In the genomic region with DNA sequence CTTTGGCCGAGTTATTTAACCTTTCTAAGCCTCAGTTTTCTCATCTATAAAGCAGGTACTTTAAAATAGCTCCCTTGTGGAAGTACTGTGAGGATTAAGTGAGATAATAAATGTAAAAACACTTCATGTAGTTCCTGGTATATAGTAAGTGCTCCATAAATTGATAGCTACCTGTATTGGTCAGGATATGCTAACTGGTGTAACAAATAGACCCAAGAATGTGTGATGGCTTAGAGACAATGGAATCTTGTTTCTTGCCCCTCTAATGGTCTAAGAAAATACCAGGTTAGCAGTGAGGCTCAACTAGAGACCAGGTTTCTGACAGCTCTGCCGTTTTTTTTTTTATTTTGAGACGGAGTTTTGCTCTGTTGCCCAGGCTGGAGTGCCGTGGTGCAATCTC, we compare ENCODE assay signal across 15 cellular contexts. TPM values are rescaled to one million over a fixed set of nuclear protein-coding genes. Genes with fewer than 3 reads are reported as not detected.
DNase-seq lines count a peak whose midpoint lies in the region; ATAC-seq, FAIRE-seq and TF ChIP-seq lines count a peak whose summit lies in the region.
"Had no signal": no experiment of that assay in that cellular context is flagged by ENCODE, and none has a peak within 500 bp of the region (broad histone marks: within the 10 kb centered on the region; RNA-seq: fewer than 3 reads in every experiment).

No MANE protein-coding gene starts in this region.

- no peak overlapping the region for H3K4me2 ChIP-seq in A549
- H3K4me2 ChIP-seq in endothelial cell of umbilical vein (ENCODE audit: insufficient read depth, low read length): no peak overlapping the region

- peak overlapping the region; percentile 98 for H3K27ac Mint-ChIP-seq in CD4-positive, alpha-beta T cell

- H3K9me1 ChIP-seq in endothelial cell of umbilical vein (replicated peaks; ENCODE audit: control insufficient read depth, extremely low read depth, insufficient read depth, low read length): no peaks in the 10 kb centered on the region

- no peak for TF ChIP-seq POLR2A in A549 (IDR thresholded peaks at IDR 0.05; ENCODE audit: low read length)
- TF ChIP-seq POLR2A in endothelial cell of umbilical vein (IDR thresholded peaks at IDR 0.05; ENCODE audit: low read depth, low read length): no peak
- TF ChIP-seq POLR2A in gastrocnemius medialis (IDR thresholded peaks at IDR 0.05): no peak

- peaks cover 5% of the 10 kb centered on the region for H3K27me3 Mint-ChIP-seq in CD4-positive, alpha-beta T cell

- H3K4me1 ChIP-seq in A549 (peaks cover 78% of the 10 kb centered on the region), endothelial cell of umbilical vein (ENCODE audit: control insufficient read depth, extremely low read depth, insufficient read depth, low read length) (peaks cover 43% of the 10 kb centered on the region), gastrocnemius medialis (peaks cover 38 to 47% of the 10 kb centered on the region in 2 donors)

- no peak for TF ChIP-seq RAD21 in A549 (conservative IDR thresholded peaks at IDR 0.05 in 1 of 2, IDR thresholded peaks at IDR 0.05 in 1 of 2)

- no peak overlapping the region for H3K4me3 ChIP-seq in A549
- no peak overlapping the region for H3K4me3 ChIP-seq in endothelial cell of umbilical vein (replicated peaks in 1 of 3; ENCODE audit: insufficient read depth in 1 of 3, low read depth in 1 of 3, low read length in 3 of 3)
- H3K4me3 ChIP-seq in gastrocnemius medialis: no peak overlapping the region
- H3K4me3 ChIP-seq: BLaER1, MG63 had no signal

- DNase-seq in A549 (ENCODE audit: low read depth in 1 of 2, low spot score in 1 of 2) (no peak), endothelial cell of umbilical vein (ENCODE audit: low read depth, low spot score) (no peak), gastrocnemius medialis (no peak), GDM1 (lab: John Stamatoyannopoulos, UW) (no peak), mucosa of gallbladder (ENCODE audit: low spot score) (no peak)
- no peak for DNase-seq in CD4-positive, alpha-beta T cell
- DNase-seq: caudate nucleus, MG63, NCI-H1694 treated with DMSO at 0.1 percent for 48 hours, NCI-H446 treated with DMSO at 0.1 percent for 48 hours had no signal

- no TSS peak for BruUV-seq in endothelial cell of umbilical vein (replicated peaks; lab: Mats Ljungman, UMichigan)

- intact Hi-C loops in CD4-positive, alpha-beta T cell (cut with DNase I, micrococcal nuclease): loop anchor here in 1 of 2 experiments (2.0 to 5.0 kb wide), 2 partner anchors 25 to 223 kb away; no protein-coding TSS in a partner anchor
- intact Hi-C loops in endothelial cell of umbilical vein (cut with micrococcal nuclease): no loop called here
- intact Hi-C loops in gastrocnemius medialis (cut with DNase I; ENCODE audit: low total_unique reads): no loop called here

- TF ChIP-seq CTCF in A549 (IDR thresholded peaks at IDR 0.05): no peak
- TF ChIP-seq CTCF in CD4-positive, alpha-beta T cell (IDR thresholded peaks at IDR 0.05): no peak
- no peak for TF ChIP-seq CTCF in endothelial cell of umbilical vein (IDR thresholded peaks at IDR 0.05; ENCODE audit: extremely low read depth in 1 of 2, insufficient read depth in 1 of 2, low read depth in 1 of 2, low read length in 2 of 2)
- no peak for TF ChIP-seq CTCF in gastrocnemius medialis (IDR thresholded peaks at IDR 0.05 in 4 of 5, conservative IDR thresholded peaks at IDR 0.05 in 1 of 5)

- H2AFZ ChIP-seq in endothelial cell of umbilical vein (ENCODE audit: low read depth, low read length): no peak overlapping the region

- peaks cover 6% of the 10 kb centered on the region for H3K36me3 Mint-ChIP-seq in CD4-positive, alpha-beta T cell (ENCODE audit: low read depth)

- H3K36me3 ChIP-seq in endothelial cell of umbilical vein (ENCODE audit: control insufficient read depth in 2 of 2, extremely low read depth in 1 of 2, insufficient read depth in 2 of 2, low read length in 2 of 2) (no peaks in the 10 kb centered on the region), gastrocnemius medialis (no peaks in the 10 kb centered on the region)
- H3K36me3 ChIP-seq: BLaER1, MG63 had no signal

- POLR2A ChIA-PET in A549 (lab: Yijun Ruan, JAX) (interaction anchor here (0.7 to 9.7 kb wide), 5 partner anchors 14 to 67 kb away, joined by 3 to 177 read pairs (median 18); no protein-coding TSS in a partner anchor), endothelial cell of umbilical vein (lab: Charles Lee) (no interaction called here)
- POLR2A ChIA-PET in CD4-positive, alpha-beta T cell (lab: Charles Lee): interaction anchor here (3.7 to 18.9 kb wide), 3 partner anchors 20 to 67 kb away, joined by 14 to 668 read pairs (median 74); partner anchors contain the start of gene CCR7

- H4K20me1 ChIP-seq in endothelial cell of umbilical vein (replicated peaks; ENCODE audit: control insufficient read depth, extremely low read depth, insufficient read depth, low read length): no peaks in the 10 kb centered on the region
- H4K20me1 ChIP-seq: BLaER1 had no signal

- H3K9me3 Mint-ChIP-seq in CD4-positive, alpha-beta T cell: no peaks in the 10 kb centered on the region

- H3K4me1 Mint-ChIP-seq in CD4-positive, alpha-beta T cell (ENCODE audit: low read depth): peaks cover 94% of the 10 kb centered on the region

- dilution Hi-C loops in endothelial cell of umbilical vein (cut with MboI; ENCODE audit: extremely low pct_ligation_motif_present, low sequenced_read_pairs): no loop called here

- ATAC-seq in A549 (no peak), gastrocnemius medialis (no peak), HG03097 (IDR thresholded peaks at IDR 0.05; ENCODE audit: low FRiP score, unreplicated experiment) (no peak)
- ATAC-seq in CD4-positive, alpha-beta T cell (ENCODE audit: poor library complexity): no peak

- FAIRE-seq in A549 (lab: Jason Lieb, UNC) (no peak), endothelial cell of umbilical vein (lab: Jason Lieb, UNC) (no peak)
- FAIRE-seq: H1 had no signal

- no peaks in the 10 kb centered on the region for H3K79me2 ChIP-seq in endothelial cell of umbilical vein (ENCODE audit: control insufficient read depth, insufficient read depth, low read length)

- no peak for TF ChIP-seq EP300 in A549 (IDR thresholded peaks at IDR 0.05)

- 95% methylated on average over 4 of the region's 4 CpGs for WGBS in A549 (ENCODE audit: missing lambda C conversion rate)

- H3K27ac ChIP-seq in A549 (peak overlapping the region; percentile 95 to 99), endothelial cell of umbilical vein (ENCODE audit: insufficient read depth, low read depth, low read length) (peak overlapping the region; percentile 70), gastrocnemius medialis (peak overlapping the region; percentile 49 to 80 (median 69))
- H3K27ac ChIP-seq in CD4-positive, alpha-beta T cell (ENCODE audit: low read depth, low read length): no peak overlapping the region

- H3K27me3 ChIP-seq in CD4-positive, alpha-beta T cell (ENCODE audit: control insufficient read depth, insufficient read depth, low read length): no peaks in the 10 kb centered on the region
- H3K27me3 ChIP-seq in endothelial cell of umbilical vein (ENCODE audit: control insufficient read depth in 2 of 2, insufficient read depth in 2 of 2, low read length in 2 of 2) (peaks cover 0 to 3% of the 10 kb centered on the region in 2 experiments), gastrocnemius medialis (no peaks in the 10 kb centered on the region)
- H3K27me3 ChIP-seq: BLaER1, MG63 had no signal

- H3K9me3 ChIP-seq in A549 (no peaks in the 10 kb centered on the region), endothelial cell of umbilical vein (replicated peaks; ENCODE audit: control insufficient read depth, insufficient read depth, low read length) (no peaks in the 10 kb centered on the region), gastrocnemius medialis (no peaks in the 10 kb centered on the region)
- H3K9me3 ChIP-seq in CD4-positive, alpha-beta T cell (ENCODE audit: control insufficient read depth, low read length): no peaks in the 10 kb centered on the region
- H3K9me3 ChIP-seq: BLaER1, MG63 had no signal

- H3K9ac ChIP-seq in endothelial cell of umbilical vein (replicated peaks; ENCODE audit: extremely low read depth, insufficient read depth, low read length): no peak overlapping the region
- H3K9ac ChIP-seq: BLaER1 had no signal

- no peak overlapping the region for H3K4me3 Mint-ChIP-seq in CD4-positive, alpha-beta T cell

- CTCF ChIA-PET in A549 (lab: Yijun Ruan, JAX): interaction anchor here (1.3 to 36.6 kb wide), 11 partner anchors 14 to 236 kb away, joined by 3 to 1144 read pairs (median 105); partner anchors contain the start of genes CCR7, IGFBP4 and TOP2A
- CTCF ChIA-PET in CD4-positive, alpha-beta T cell (lab: Charles Lee): interaction anchor here (1.5 to 11.6 kb wide), 4 partner anchors 27 to 119 kb away, joined by 4 to 147 read pairs (median 24); partner anchors contain the start of genes CCR7 and TOP2A
- CTCF ChIA-PET in endothelial cell of umbilical vein (lab: Charles Lee): interaction anchor here (1.0 to 9.6 kb wide), 12 partner anchors 21 to 228 kb away, joined by 3 to 304 read pairs (median 22); partner anchors contain the start of genes GJD3 and TOP2A

- in situ Hi-C loops in gastrocnemius medialis (cut with MboI; ENCODE audit: low sequenced_read_pairs in 4 of 4): loop anchor here in 2 of 4 donors (10.0 to 25.0 kb wide), 2 partner anchors 91 to 98 kb away; partner anchors contain the start of gene IGFBP4 (in 2 of the 2)

RNA-seq across cellular contexts. Expression of gene CCR7, which starts 29.8 kb away (rescaled TPM):
- polyA plus RNA-seq in A549 (2011; rRNA removed) (1.4 and 1.9 TPM in 2 replicates), A549 (2017; fragmentation: RNase III; extraction: RNeasy Plus Mini Kit Qiagen cat#74134 plus additional on column Dnase treatment) (0.72 to 0.84 TPM (median 0.76 TPM) in 3 replicates), endothelial cell of umbilical vein (0.18 and 0.25 TPM in 2 replicates)
- 0.79 and 1.5 TPM in 2 replicates for polyA plus RNA-seq in A549 (2012; cell fraction: cytosol; rRNA removed)
- polyA plus RNA-seq in A549 (2012; cell fraction: nucleus; rRNA removed): 3.0 and 3.2 TPM in 2 replicates
- polyA minus RNA-seq in A549 (2011; rRNA and poly(A)+ RNA removed): 1.7 and 3.3 TPM in 2 replicates
- total RNA-seq in CD4-positive, alpha-beta T cell: 100 to 1,000 TPM; 170 to 180 TPM
- total RNA-seq in endothelial cell of umbilical vein (0.30 TPM in 1 of 2 replicates, not detected in the other), gastrocnemius medialis (under 1 TPM in 1 of 4 donors, not detected in 3; 0.11 TPM), mucosa of gallbladder (1.3 TPM)
- polyA plus RNA-seq in endothelial cell of umbilical vein (2011; cell fraction: cytosol; rRNA removed): 0.04 TPM in 1 of 2 replicates, not detected in the other
- polyA plus RNA-seq in endothelial cell of umbilical vein (2011; cell fraction: nucleus; rRNA removed): 0.14 TPM in 1 of 2 replicates, not detected in the other
- polyA plus RNA-seq in endothelial cell of umbilical vein (2012): not detected in 2 replicates
- 0.62 TPM in 1 of 2 replicates, not detected in the other for polyA minus RNA-seq in endothelial cell of umbilical vein
- polyA minus RNA-seq in endothelial cell of umbilical vein (2011; cell fraction: cytosol; rRNA and poly(A)+ RNA removed): not detected
- polyA minus RNA-seq in endothelial cell of umbilical vein (2011; cell fraction: nucleus; rRNA and poly(A)+ RNA removed): not detected in 2 replicates
- total RNA-seq: glomerular endothelial cell, SK-MEL-5 had no signal

RNA-seq across cellular contexts. Expression of gene TNS4, which starts 34.0 kb away (rescaled TPM):
- 24.2 and 45.9 TPM in 2 replicates for polyA plus RNA-seq in A549 (2011; rRNA removed)
- polyA plus RNA-seq in A549 (2012; cell fraction: cytosol; rRNA removed): 18.0 and 30.2 TPM in 2 replicates
- polyA plus RNA-seq in A549 (2012; cell fraction: nucleus; rRNA removed): 83.8 and 125 TPM in 2 replicates
- polyA plus RNA-seq in A549 (2017; fragmentation: RNase III; extraction: RNeasy Plus Mini Kit Qiagen cat#74134 plus additional on column Dnase treatment): 61.6 to 75.9 TPM (median 73.5 TPM) in 3 replicates
- polyA minus RNA-seq in A549 (2011; rRNA and poly(A)+ RNA removed): 62.8 and 79.7 TPM in 2 replicates
- total RNA-seq in CD4-positive, alpha-beta T cell: 1 to 10 TPM; 3.0 to 4.2 TPM
- total RNA-seq in endothelial cell of umbilical vein: not detected in 2 replicates
- not detected in 2 replicates for polyA plus RNA-seq in endothelial cell of umbilical vein
- polyA plus RNA-seq in endothelial cell of umbilical vein (2011; cell fraction: cytosol; rRNA removed): not detected in 2 replicates
- polyA plus RNA-seq in endothelial cell of umbilical vein (2011; cell fraction: nucleus; rRNA removed): not detected in 2 replicates
- polyA plus RNA-seq in endothelial cell of umbilical vein (2012): not detected in 2 replicates
- polyA minus RNA-seq in endothelial cell of umbilical vein: not detected in 2 replicates
- 10.8 TPM for polyA minus RNA-seq in endothelial cell of umbilical vein (2011; cell fraction: cytosol; rRNA and poly(A)+ RNA removed)
- not detected in 2 replicates for polyA minus RNA-seq in endothelial cell of umbilical vein (2011; cell fraction: nucleus; rRNA and poly(A)+ RNA removed)
- total RNA-seq in gastrocnemius medialis: under 1 TPM in 1 of 4 donors, not detected in 3; 0.18 TPM
- 0.23 TPM for total RNA-seq in mucosa of gallbladder
- total RNA-seq: glomerular endothelial cell, SK-MEL-5 had no signal

Comparison
In these comparisons a context has a peak if more than half of its experiments do, and no peak if none do; other contexts are left out.
1. RNA of gene CCR7, which starts 29.8 kb away (total RNA-seq): 170 to 180 TPM in CD4-positive, alpha-beta T cell; 1.3 TPM in mucosa of gallbladder (single experiment), 0.30 TPM in endothelial cell of umbilical vein and 0.11 TPM in gastrocnemius medialis; every median in the first group is over 10 times any median in the second.